ENCODE assay signal across 10 cellular contexts in the genomic region with DNA sequence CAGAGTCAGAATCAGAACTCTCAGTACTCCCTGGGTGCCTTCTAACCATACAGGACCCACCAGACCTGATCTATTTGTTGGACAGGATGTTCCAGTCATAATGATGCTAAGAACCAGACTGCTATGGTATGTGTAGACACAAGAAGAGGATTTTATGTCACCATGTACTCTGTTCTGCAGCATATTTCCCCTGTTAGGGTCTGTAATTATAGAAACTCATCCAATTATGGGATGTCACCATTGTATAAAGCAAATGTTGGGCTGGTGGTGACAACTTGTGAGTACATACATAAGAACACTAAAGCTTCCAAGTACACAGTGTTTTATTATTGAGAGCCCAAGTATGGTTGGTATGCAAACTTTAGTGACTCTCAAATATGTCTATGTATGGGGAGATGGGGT.
DNase-seq lines count a peak whose midpoint lies in the region; ATAC-seq, FAIRE-seq and TF ChIP-seq lines count a peak whose summit lies in the region.
"Had no signal": no experiment of that assay in that cellular context is flagged by ENCODE, and none has a peak within 500 bp of the region (broad histone marks: within the 10 kb centered on the region; RNA-seq: fewer than 3 reads in every experiment).

No MANE protein-coding gene starts in this region.

- H3K27ac ChIP-seq in coronary artery (peak overlapping the region; percentile 37 to 64), tibial artery (peak overlapping the region; percentile 4 to 39), PC-9 (no peak overlapping the region)

- no peaks in the 10 kb centered on the region for H3K36me3 Mint-ChIP-seq in activated T-cell treated with anti-CD3 and anti-CD28 coated beads, Interleukin-2, amount 50 U/mL, for 24 hours (ENCODE audit: low read depth)
- H3K36me3 Mint-ChIP-seq in activated T-cell treated with anti-CD3 and anti-CD28 coated beads, Interleukin-2, amount 50 U/mL, for 4 hours (ENCODE audit: insufficient read depth): no peaks in the 10 kb centered on the region
- no peaks in the 10 kb centered on the region for H3K36me3 Mint-ChIP-seq in activated naive CD4-positive, alpha-beta T cell treated with anti-CD3 and anti-CD28 coated beads, Interleukin-2, amount 10 ng/mL, durations not matched to agents 7 days and 5 days

- DNase-seq in activated T-cell treated with anti-CD3 and anti-CD28 coated beads, Interleukin-2, amount 50 U/mL, for 24 hours: no peak
- no peak for DNase-seq in activated T-cell treated with anti-CD3 and anti-CD28 coated beads, Interleukin-2, amount 50 U/mL, for 4 hours
- DNase-seq in coronary artery (ENCODE audit: low spot score) (no peak), tibial artery (no peak), frontal cortex (ENCODE audit: low spot score in 2 of 2) (no peak), PC-9 (no peak)
- DNase-seq in activated naive CD4-positive, alpha-beta T cell treated with anti-CD3 and anti-CD28 coated beads, Interleukin-2, amount 10 ng/mL, durations not matched to agents 7 days and 5 days: no peak
- DNase-seq: stimulated activated CD4-positive, alpha-beta T cell treated with anti-CD3 and anti-CD28 coated beads, Interleukin-12 subunit alpha, Interleukin-12 subunit beta, amount 100 ng/mL, for 4 hours had no signal

- no peaks in the 10 kb centered on the region for H3K9me3 Mint-ChIP-seq in activated T-cell treated with anti-CD3 and anti-CD28 coated beads, Interleukin-2, amount 50 U/mL, for 24 hours
- no peaks in the 10 kb centered on the region for H3K9me3 Mint-ChIP-seq in activated T-cell treated with anti-CD3 and anti-CD28 coated beads, Interleukin-2, amount 50 U/mL, for 4 hours
- H3K9me3 Mint-ChIP-seq in activated naive CD4-positive, alpha-beta T cell treated with anti-CD3 and anti-CD28 coated beads, Interleukin-2, amount 10 ng/mL, durations not matched to agents 7 days and 5 days: no peaks in the 10 kb centered on the region

- no peak overlapping the region for H3K4me3 Mint-ChIP-seq in activated T-cell treated with anti-CD3 and anti-CD28 coated beads, Interleukin-2, amount 50 U/mL, for 24 hours
- no peak overlapping the region for H3K4me3 Mint-ChIP-seq in activated T-cell treated with anti-CD3 and anti-CD28 coated beads, Interleukin-2, amount 50 U/mL, for 4 hours
- H3K4me3 Mint-ChIP-seq in activated naive CD4-positive, alpha-beta T cell treated with anti-CD3 and anti-CD28 coated beads, Interleukin-2, amount 10 ng/mL, durations not matched to agents 7 days and 5 days: no peak overlapping the region

- no peak for ATAC-seq in activated T-cell treated with anti-CD3 and anti-CD28 coated beads, Interleukin-2, amount 50 U/mL, for 4 hours
- peak; percentile 55 for ATAC-seq in HG03025 (IDR thresholded peaks at IDR 0.05; ENCODE audit: low FRiP score, unreplicated experiment)

- no peak for TF ChIP-seq CTCF in coronary artery (IDR thresholded peaks at IDR 0.05)
- no peak for TF ChIP-seq CTCF in tibial artery (IDR thresholded peaks at IDR 0.05)
- TF ChIP-seq CTCF in PC-9 (conservative IDR thresholded peaks at IDR 0.05): no peak

- H4K20me1 ChIP-seq in PC-9 (ENCODE audit: insufficient read depth): no peaks in the 10 kb centered on the region

- H3K4me2 ChIP-seq in PC-9: no peak overlapping the region

- H3K27me3 Mint-ChIP-seq in activated T-cell treated with anti-CD3 and anti-CD28 coated beads, Interleukin-2, amount 50 U/mL, for 24 hours: no peaks in the 10 kb centered on the region
- H3K27me3 Mint-ChIP-seq in activated T-cell treated with anti-CD3 and anti-CD28 coated beads, Interleukin-2, amount 50 U/mL, for 4 hours (ENCODE audit: low read depth): no peaks in the 10 kb centered on the region
- no peaks in the 10 kb centered on the region for H3K27me3 Mint-ChIP-seq in activated naive CD4-positive, alpha-beta T cell treated with anti-CD3 and anti-CD28 coated beads, Interleukin-2, amount 10 ng/mL, durations not matched to agents 7 days and 5 days

- H3K4me1 ChIP-seq in tibial artery: peaks cover 0 to 94% (median 24%) of the 10 kb centered on the region in 4 donors
- H3K4me1 ChIP-seq in PC-9 (replicated peaks; ENCODE audit: insufficient read depth): no peaks in the 10 kb centered on the region

- CTCF ChIA-PET in activated naive CD4-positive, alpha-beta T cell treated with anti-CD3 and anti-CD28 coated beads, Interleukin-2, amount 10 ng/mL, durations not matched to agents 7 days and 5 days (lab: Charles Lee): interaction anchor here (0.9 to 1.0 kb wide), 2 partner anchors 13 to 19 kb away, joined by 3 read pairs; no protein-coding TSS in a partner anchor
- CTCF ChIA-PET in PC-9 (lab: Charles Lee): no interaction called here

- H3K9me2 ChIP-seq in PC-9 (ENCODE audit: insufficient read depth): no peaks in the 10 kb centered on the region

- no peak overlapping the region for H2AFZ ChIP-seq in PC-9

- H3K27me3 ChIP-seq in tibial artery (no peaks in the 10 kb centered on the region), PC-9 (ENCODE audit: insufficient read depth, low read depth) (no peaks in the 10 kb centered on the region)

- POLR2A ChIA-PET in PC-9 (lab: Charles Lee; ENCODE audit: unreplicated experiment): no interaction called here

- peak overlapping the region; percentile 18 for H3K27ac Mint-ChIP-seq in activated T-cell treated with anti-CD3 and anti-CD28 coated beads, Interleukin-2, amount 50 U/mL, for 24 hours
- no peak overlapping the region for H3K27ac Mint-ChIP-seq in activated naive CD4-positive, alpha-beta T cell treated with anti-CD3 and anti-CD28 coated beads, Interleukin-2, amount 10 ng/mL, durations not matched to agents 7 days and 5 days

- peaks cover 18% of the 10 kb centered on the region for H3K4me1 Mint-ChIP-seq in activated T-cell treated with anti-CD3 and anti-CD28 coated beads, Interleukin-2, amount 50 U/mL, for 24 hours (ENCODE audit: low read depth)
- H3K4me1 Mint-ChIP-seq in activated T-cell treated with anti-CD3 and anti-CD28 coated beads, Interleukin-2, amount 50 U/mL, for 4 hours (ENCODE audit: low read depth): peaks cover 5% of the 10 kb centered on the region
- no peaks in the 10 kb centered on the region for H3K4me1 Mint-ChIP-seq in activated naive CD4-positive, alpha-beta T cell treated with anti-CD3 and anti-CD28 coated beads, Interleukin-2, amount 10 ng/mL, durations not matched to agents 7 days and 5 days

- H3K79me2 ChIP-seq in PC-9 (ENCODE audit: low read depth): no peaks in the 10 kb centered on the region

- no peak for FAIRE-seq in frontal cortex (lab: Jason Lieb, UNC)
- FAIRE-seq: A204.1 had no signal

- intact Hi-C loops in tibial artery (cut with DNase I; ENCODE audit: low total_unique reads) (no loop called here), PC-9 (cut with micrococcal nuclease; ENCODE audit: unreplicated experiment) (no loop called here)

- no TSS peak for BruUV-seq in PC-9 (replicated peaks; lab: Mats Ljungman, UMichigan)

- H3F3A ChIP-seq in PC-9 (ENCODE audit: insufficient read depth, low read depth): no peaks in the 10 kb centered on the region

- H3K4me3 ChIP-seq in coronary artery: no peak overlapping the region
- H3K4me3 ChIP-seq in tibial artery: no peak overlapping the region
- no peak overlapping the region for H3K4me3 ChIP-seq in PC-9

- H3K9me3 ChIP-seq in tibial artery (no peaks in the 10 kb centered on the region), PC-9 (ENCODE audit: insufficient read depth, low read depth) (no peaks in the 10 kb centered on the region)

- H3K36me3 ChIP-seq in tibial artery (peaks cover 4 to 15% (median 11%) of the 10 kb centered on the region in 3 donors), PC-9 (ENCODE audit: low read depth) (no peaks in the 10 kb centered on the region)
